ENCODE assay signal across 15 cellular contexts in the genomic region with DNA sequence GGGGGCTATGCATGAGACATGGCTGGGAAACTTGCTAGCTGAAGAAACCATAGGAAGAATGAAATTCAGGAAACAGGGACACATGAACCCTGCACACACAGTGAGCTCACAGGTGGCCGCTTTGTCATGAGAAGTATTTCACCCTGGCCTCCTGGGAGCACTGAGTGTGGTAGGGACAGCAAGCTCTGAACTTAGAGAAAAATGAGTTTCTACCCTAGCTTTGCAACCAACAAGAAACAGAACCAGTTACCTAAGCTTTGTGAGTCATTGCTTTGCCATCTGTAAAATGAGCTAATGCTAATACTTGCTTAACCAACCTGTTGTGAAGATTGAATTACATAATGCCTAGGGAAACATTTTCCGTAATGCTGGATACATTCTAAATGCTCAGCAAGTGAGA.
A peak's percentile ranks its signal among the peaks of the same experiment; 100 is the strongest.
DNase-seq lines count a peak whose midpoint lies in the region; TF ChIP-seq lines count a peak whose summit lies in the region.
"Had no signal": no experiment of that assay in that cellular context is flagged by ENCODE, and none has a peak within 500 bp of the region (broad histone marks: within the 10 kb centered on the region; RNA-seq: fewer than 3 reads in every experiment).

No MANE protein-coding gene starts in this region.

- TF ChIP-seq CTCF in RWPE1 (conservative IDR thresholded peaks at IDR 0.05; ENCODE audit: low read depth) = no peak
- TF ChIP-seq CTCF in mesothelial cell of epicardium (IDR thresholded peaks at IDR 0.05; ENCODE audit: unreplicated experiment) = no peak

- H3K4me1 Mint-ChIP-seq in mesothelial cell of epicardium = no peaks in the 10 kb centered on the region
- H3K4me1 Mint-ChIP-seq in activated CD4-positive, alpha-beta memory T cell treated with anti-CD3 and anti-CD28 coated beads, Interleukin-2, amount 10 ng/mL, durations not matched to agents 7 days and 5 days = no peaks in the 10 kb centered on the region
- H3K4me1 Mint-ChIP-seq: activated CD4-positive, alpha-beta T cell treated with anti-CD3 and anti-CD28 coated beads, Interleukin-2, amount 10 ng/mL, durations not matched to agents 24 days and 14 days had no signal

- no peaks in the 10 kb centered on the region for H3K36me3 Mint-ChIP-seq in mesothelial cell of epicardium
- H3K36me3 Mint-ChIP-seq in activated CD4-positive, alpha-beta memory T cell treated with anti-CD3 and anti-CD28 coated beads, Interleukin-2, amount 10 ng/mL, durations not matched to agents 7 days and 5 days (ENCODE audit: low read depth) = no peaks in the 10 kb centered on the region

- peaks cover 11% of the 10 kb centered on the region for H3K9me3 Mint-ChIP-seq in mesothelial cell of epicardium
- H3K9me3 Mint-ChIP-seq in activated CD4-positive, alpha-beta memory T cell treated with anti-CD3 and anti-CD28 coated beads, Interleukin-2, amount 10 ng/mL, durations not matched to agents 7 days and 5 days = peaks cover 2% of the 10 kb centered on the region
- H3K9me3 Mint-ChIP-seq: activated CD4-positive, alpha-beta T cell treated with anti-CD3 and anti-CD28 coated beads, Interleukin-2, amount 10 ng/mL, durations not matched to agents 24 days and 14 days; T-helper 1 cell treated with Interleukin-12 subunit alpha and Interleukin-12 subunit beta and Interleukin-4 antibody, amounts not matched to agents 30 μg/mL and 1 μg/mL, for 36 hours had no signal

- CTCF ChIA-PET in RWPE1 (lab: Yijun Ruan, JAX) = no interaction called here
- CTCF ChIA-PET in activated CD4-positive, alpha-beta memory T cell treated with anti-CD3 and anti-CD28 coated beads, Interleukin-2, amount 10 ng/mL, durations not matched to agents 7 days and 5 days (lab: Charles Lee) = no interaction called here

- H3K27ac Mint-ChIP-seq in mesothelial cell of epicardium = no peak overlapping the region
- H3K27ac Mint-ChIP-seq in activated CD4-positive, alpha-beta memory T cell treated with anti-CD3 and anti-CD28 coated beads, Interleukin-2, amount 10 ng/mL, durations not matched to agents 7 days and 5 days = no peak overlapping the region
- H3K27ac Mint-ChIP-seq: activated CD4-positive, alpha-beta T cell treated with anti-CD3 and anti-CD28 coated beads, Interleukin-2, amount 10 ng/mL, durations not matched to agents 24 days and 14 days; T-helper 1 cell treated with Interleukin-12 subunit alpha and Interleukin-12 subunit beta and Interleukin-4 antibody, amounts not matched to agents 30 μg/mL and 1 μg/mL, for 36 hours had no signal

- POLR2A ChIA-PET in RWPE1 (lab: Yijun Ruan, JAX; ENCODE audit: low non-redundant PET) = no interaction called here
- POLR2A ChIA-PET in activated CD4-positive, alpha-beta memory T cell treated with anti-CD3 and anti-CD28 coated beads, Interleukin-2, amount 10 ng/mL, durations not matched to agents 7 days and 5 days (lab: Charles Lee) = no interaction called here

- no peak overlapping the region for H3K4me3 Mint-ChIP-seq in mesothelial cell of epicardium
- no peak overlapping the region for H3K4me3 Mint-ChIP-seq in activated CD4-positive, alpha-beta memory T cell treated with anti-CD3 and anti-CD28 coated beads, Interleukin-2, amount 10 ng/mL, durations not matched to agents 7 days and 5 days
- H3K4me3 Mint-ChIP-seq: activated CD4-positive, alpha-beta T cell treated with anti-CD3 and anti-CD28 coated beads, Interleukin-2, amount 10 ng/mL, durations not matched to agents 24 days and 14 days; T-helper 1 cell treated with Interleukin-12 subunit alpha and Interleukin-12 subunit beta and Interleukin-4 antibody, amounts not matched to agents 30 μg/mL and 1 μg/mL, for 36 hours had no signal

- peak; percentile 40 for DNase-seq in HPDE6-E6E7 (ENCODE audit: extremely low spot score)
- peak; percentile 61 for DNase-seq in RWPE1 (ENCODE audit: low spot score)
- DNase-seq in fibroblast of gingiva (ENCODE audit: low read depth) = peak; percentile 6
- peak; percentile 99 for DNase-seq in renal cortical epithelial cell (ENCODE audit: low read depth)
- no peak for DNase-seq in NCI-H1436 treated with DMSO at 0.1 percent for 48 hours (lab: John Stamatoyannopoulos, UW)
- DNase-seq in mesothelial cell of epicardium (ENCODE audit: low spot score in 2 of 2, unreplicated experiment in 2 of 2) = no peak
- DNase-seq in activated CD4-positive, alpha-beta memory T cell treated with anti-CD3 and anti-CD28 coated beads, Interleukin-2, amount 10 ng/mL, durations not matched to agents 7 days and 5 days = no peak
- no peak for DNase-seq in superior temporal gyrus (ENCODE audit: extremely low spot score)
- DNase-seq: activated CD4-positive, alpha-beta T cell treated with anti-CD3 and anti-CD28 coated beads, Interleukin-2, amount 10 ng/mL, durations not matched to agents 24 days and 14 days; activated gamma-delta T cell treated with Interleukin-2 at 50 U/mL for 16 hours; foreskin melanocyte; left ventricle myocardium inferior; NCI-H1092 treated with DMSO at 0.1 percent for 48 hours; thyroid gland had no signal

- H3K27ac ChIP-seq in RWPE1 = peak overlapping the region; percentile 68
- H3K27ac ChIP-seq: left ventricle myocardium inferior, thyroid gland had no signal

- no peaks in the 10 kb centered on the region for H3K27me3 Mint-ChIP-seq in mesothelial cell of epicardium (ENCODE audit: low read depth)
- H3K27me3 Mint-ChIP-seq in activated CD4-positive, alpha-beta memory T cell treated with anti-CD3 and anti-CD28 coated beads, Interleukin-2, amount 10 ng/mL, durations not matched to agents 7 days and 5 days = no peaks in the 10 kb centered on the region
- H3K27me3 Mint-ChIP-seq: activated CD4-positive, alpha-beta T cell treated with anti-CD3 and anti-CD28 coated beads, Interleukin-2, amount 10 ng/mL, durations not matched to agents 24 days and 14 days had no signal

Comparison
In these comparisons a context has a peak if more than half of its experiments do, and no peak if none do; other contexts are left out.
1. DNase-seq: peak in HPDE6-E6E7 (single experiment), RWPE1 (single experiment), fibroblast of gingiva (single experiment) and renal cortical epithelial cell (single experiment); none in NCI-H1436 treated with DMSO at 0.1 percent for 48 hours (single experiment), mesothelial cell of epicardium (0 of 2), activated CD4-positive, alpha-beta memory T cell treated with anti-CD3 and anti-CD28 coated beads, Interleukin-2, amount 10 ng/mL, durations not matched to agents 7 days and 5 days (single experiment) and superior temporal gyrus (single experiment).